Comparison of ENCODE assay signal across 8 cellular contexts in the genomic region with DNA sequence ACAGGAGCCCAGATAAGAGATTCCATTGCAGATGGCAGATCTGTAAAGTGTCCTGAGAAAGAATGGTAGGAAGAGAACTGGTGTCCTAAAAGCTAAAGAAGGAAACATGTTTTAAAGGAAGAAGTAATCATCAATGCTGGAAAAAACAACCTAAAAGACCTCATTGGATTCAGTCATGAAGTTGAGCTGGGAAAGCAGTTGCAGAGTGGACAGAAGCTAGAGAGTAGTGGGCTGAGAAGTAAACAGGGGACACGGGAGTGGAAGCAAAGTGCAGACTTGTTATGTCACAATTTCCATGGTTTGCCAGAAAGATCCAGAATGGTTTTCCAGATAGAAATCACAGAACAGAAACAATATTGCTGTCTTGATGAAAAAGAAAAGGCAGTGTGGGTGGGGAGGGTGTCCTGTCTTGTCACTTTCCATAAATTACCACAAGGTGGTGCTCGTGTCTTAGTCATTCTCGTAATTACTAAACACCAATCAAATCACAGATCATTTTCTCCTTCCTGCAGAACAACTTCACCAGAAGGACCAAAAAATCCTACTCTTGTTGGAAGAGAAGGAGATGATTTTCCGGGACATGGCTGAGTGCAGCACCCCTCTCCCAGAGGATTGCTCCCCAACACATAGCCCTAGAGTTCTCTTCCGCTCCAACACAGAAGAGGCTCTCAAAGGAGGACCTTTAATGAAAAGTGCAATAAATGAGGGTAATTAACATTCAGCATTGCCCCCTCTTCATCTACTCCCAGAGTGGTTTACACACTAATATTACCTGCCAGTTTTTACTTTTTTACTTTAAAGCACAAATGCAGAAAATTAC.
DNase-seq lines count a peak whose midpoint lies in the region; ATAC-seq and TF ChIP-seq lines count a peak whose summit lies in the region.

No MANE protein-coding gene starts in this region.

- in situ Hi-C loops in GM13976 (cut with MboI; ENCODE audit: low sequenced_read_pairs, unreplicated experiment): no loop called here

- no peak overlapping the region for H3K4me3 ChIP-seq in AG09309 (ENCODE audit: control insufficient read depth, low read depth, low read length)
- H3K4me3 ChIP-seq in fibroblast of villous mesenchyme (ENCODE audit: low read depth, low read length): no peak overlapping the region
- H3K4me3 ChIP-seq in osteoblast (ENCODE audit: insufficient read depth, low read length): no peak overlapping the region

- TF ChIP-seq CTCF in AG09309 (IDR thresholded peaks at IDR 0.05; ENCODE audit: control insufficient read depth, insufficient read depth, low read depth, low read length, missing control alignments) (peak; percentile 58), GM13976 (IDR thresholded peaks at IDR 0.05; ENCODE audit: borderline replicate concordance, control extremely low read depth, extremely low read depth, insufficient read depth, missing control alignments) (peak; percentile 67), fibroblast of villous mesenchyme (IDR thresholded peaks at IDR 0.05; ENCODE audit: insufficient read depth, low read depth, low read length) (peak; percentile 67), osteoblast (IDR thresholded peaks at IDR 0.05; ENCODE audit: extremely low read depth, low read depth, low read length) (peak; percentile 73)

- no peak overlapping the region for H3K27ac ChIP-seq in osteoblast (ENCODE audit: low read depth, low read length)

- peaks cover 22% of the 10 kb centered on the region for H3K4me1 ChIP-seq in osteoblast (ENCODE audit: insufficient read depth, low read length)

- H3K27me3 ChIP-seq in osteoblast (ENCODE audit: insufficient read depth, low read length): no peaks in the 10 kb centered on the region

- peaks cover 45% of the 10 kb centered on the region for H3K36me3 ChIP-seq in osteoblast (ENCODE audit: insufficient read depth, low read length)

- no peaks in the 10 kb centered on the region for H4K20me1 ChIP-seq in osteoblast (ENCODE audit: insufficient read depth, low read length)

- peak; percentile 85 for ATAC-seq in HG03354 (IDR thresholded peaks at IDR 0.05; ENCODE audit: poor library complexity, severe bottlenecking, unreplicated experiment)

- H2AFZ ChIP-seq in osteoblast (ENCODE audit: low read length): no peak overlapping the region

- peaks cover 8% of the 10 kb centered on the region for H3K9me3 ChIP-seq in osteoblast (ENCODE audit: low read depth, low read length)

- DNase-seq in AG09309 (ENCODE audit: low read depth): no peak
- peak; percentile 49 for DNase-seq in GM13976 (ENCODE audit: low spot score)
- DNase-seq in NCI-H524 treated with DMSO at 0.1 percent for 48 hours (lab: John Stamatoyannopoulos, UW): peak; percentile 18
- DNase-seq in activated T-cell treated with anti-CD3 and anti-CD28 coated beads for 4 hours: peak; percentile 33
- DNase-seq in fibroblast of villous mesenchyme (ENCODE audit: low read depth): peak; percentile 80
- DNase-seq in osteoblast (ENCODE audit: insufficient read length, low spot score, missing footprints): no peak
- no peak for DNase-seq in effector CD8-positive, alpha-beta T cell (lab: John Stamatoyannopoulos, UW)

- no peak overlapping the region for H3K4me2 ChIP-seq in osteoblast (ENCODE audit: insufficient read depth, low read length)

- no peaks in the 10 kb centered on the region for H3K79me2 ChIP-seq in osteoblast (ENCODE audit: insufficient read depth, low read length)

Comparison
In these comparisons a context has a peak if more than half of its experiments do, and no peak if none do; other contexts are left out.
1. DNase-seq: peak in GM13976 (single experiment), NCI-H524 treated with DMSO at 0.1 percent for 48 hours (single experiment), activated T-cell treated with anti-CD3 and anti-CD28 coated beads for 4 hours (single experiment) and fibroblast of villous mesenchyme (single experiment); none in AG09309 (single experiment), osteoblast (single experiment) and effector CD8-positive, alpha-beta T cell (single experiment).
2. Peak in every context shown above with its lines, with median percentiles within 50 percentile points of each other: CTCF ChIP-seq.